Comparison of ENCODE assay signal across 8 cellular contexts in the genomic region with DNA sequence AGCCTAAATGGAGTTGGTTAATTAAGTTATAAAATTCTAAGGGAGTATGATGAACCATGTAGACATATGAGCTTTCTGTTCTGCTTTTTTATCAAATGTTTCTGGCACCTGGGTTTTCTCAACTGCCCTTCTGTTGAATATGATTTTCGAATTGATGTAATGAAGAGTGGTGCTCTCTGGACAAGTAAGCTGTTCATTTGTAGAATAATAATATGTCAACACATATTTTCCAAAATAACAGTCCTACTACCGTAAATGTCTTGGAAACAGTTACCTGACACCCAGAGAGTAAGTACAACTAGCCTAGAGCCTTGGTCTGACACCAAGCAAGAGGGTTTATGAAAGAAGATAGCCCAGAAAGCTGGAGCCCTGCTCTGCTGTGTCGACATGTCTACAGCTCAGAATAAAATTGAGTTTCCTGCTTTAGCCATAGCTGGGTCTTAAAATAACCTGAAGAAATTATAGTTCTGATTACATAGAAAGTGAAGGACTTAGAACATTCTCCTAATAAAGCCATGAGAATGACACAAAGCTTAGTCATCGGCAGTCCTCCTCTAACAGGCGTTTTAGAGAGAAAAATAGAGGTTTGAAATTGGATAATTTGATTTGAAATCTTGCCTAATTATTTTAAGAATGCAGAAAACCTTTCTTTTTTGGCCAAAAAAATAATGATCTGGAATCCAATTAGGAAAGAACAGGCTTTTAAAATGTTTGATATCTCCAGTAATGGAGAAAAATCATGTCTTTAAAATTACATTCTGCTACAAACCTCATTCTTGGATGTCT. TPM values are rescaled to one million over a fixed set of nuclear protein-coding genes. Genes with fewer than 3 reads are reported as not detected.
A peak's percentile ranks its signal among the peaks of the same experiment; 100 is the strongest.
DNase-seq lines count a peak whose midpoint lies in the region; ATAC-seq, FAIRE-seq and TF ChIP-seq lines count a peak whose summit lies in the region.

No MANE protein-coding gene starts in this region.

- peaks cover 5% of the 10 kb centered on the region for H3K4me1 ChIP-seq in IMR-90 (ENCODE audit: control insufficient read depth, insufficient read depth, low read length)

- peak overlapping the region; percentile 72; the same call in 1 of the 2 replicates for H3K56ac ChIP-seq in IMR-90 (ENCODE audit: extremely low read depth, insufficient read depth, low read length)

- 0% methylated on average over 1 of the region's 5 CpGs; no CpG with 5 or more reads in 1 of the 2 experiments for WGBS in IMR-90 (ENCODE audit: extremely low coverage in 2 of 2, insufficient read length in 1 of 2), 2 experiments

- H3K79me1 ChIP-seq in IMR-90 (ENCODE audit: low read depth in 1 of 2, low read length in 2 of 2) = peaks cover 0 to 6% of the 10 kb centered on the region in 2 experiments; a peak in 1 of 4 replicates

- FAIRE-seq in D721Med (lab: Jason Lieb, UNC) = no peak

- H3K27ac ChIP-seq in IMR-90 (ENCODE audit: insufficient read depth, low read length) = peak overlapping the region; percentile 91

- TF ChIP-seq POLR2A in IMR-90 (IDR thresholded peaks at IDR 0.05; ENCODE audit: low read depth, low read length) = no peak

- H3K4ac ChIP-seq in IMR-90 (ENCODE audit: low read depth, low read length) = peak overlapping the region; percentile 77; the same call in 1 of the 2 replicates

- intact Hi-C loops in IMR-90 (cut with micrococcal nuclease) = no loop called here

- H3K4me3 ChIP-seq in IMR-90 (ENCODE audit: insufficient read depth, low read depth, low read length) (no peak overlapping the region; the same call in 1 of the 2 replicates), fibroblast of pulmonary artery (replicated peaks; ENCODE audit: low read depth, low read length) (no peak overlapping the region)

- H4K91ac ChIP-seq in IMR-90 (ENCODE audit: insufficient read depth, low read depth, low read length) = peak overlapping the region; percentile 81

- peak; percentile 68 for DNase-seq in Daoy (ENCODE audit: low read depth)
- DNase-seq in IMR-90 = peak; percentile 83
- peak; percentile 69 for DNase-seq in fibroblast of pulmonary artery (ENCODE audit: low read depth)
- no peak for DNase-seq in OCI-M2 (lab: John Stamatoyannopoulos, UW; ENCODE audit: unreplicated experiment)
- DNase-seq in inferior parietal cortex (ENCODE audit: extremely low spot score) = no peak
- no peak for DNase-seq in NCI-H1417 (lab: John Stamatoyannopoulos, UW)
- DNase-seq in D721Med (ENCODE audit: insufficient read length, low spot score) = no peak

- H3K4me2 ChIP-seq in IMR-90 (ENCODE audit: low read depth, low read length) = peak overlapping the region; percentile 100

- CTCF ChIA-PET in IMR-90 (lab: Yijun Ruan, JAX) = interaction anchor here (0.7 kb wide), 1 partner anchor 743 kb away, joined by 3 read pairs; no protein-coding TSS in a partner anchor

- no TSS peak for BruUV-seq in IMR-90 (replicated peaks; lab: Mats Ljungman, UMichigan)

- no peaks in the 10 kb centered on the region for H3K9me3 ChIP-seq in IMR-90 (ENCODE audit: control insufficient read depth, insufficient read depth, low read length)

- H3K9ac ChIP-seq in IMR-90 (ENCODE audit: low read depth, low read length) = peak overlapping the region; percentile 79; the same call in 1 of the 2 replicates

- no peaks in the 10 kb centered on the region for H3K27me3 ChIP-seq in IMR-90 (ENCODE audit: control insufficient read depth, insufficient read depth, low read length)

- peak overlapping the region; percentile 89 for H2BK120ac ChIP-seq in IMR-90 (ENCODE audit: low read depth, low read length)

- H3K14ac ChIP-seq in IMR-90 (replicated peaks; ENCODE audit: low read depth, low read length) = peak overlapping the region; percentile 93

- in situ Hi-C loops in IMR-90 (cut with MboI; ENCODE audit: low sequenced_read_pairs) = no loop called here

- peak overlapping the region; percentile 99 for H4K5ac ChIP-seq in IMR-90 (ENCODE audit: low read depth, low read length)

- dilution Hi-C loops in IMR-90 (cut with HindIII; ENCODE audit: low sequenced_read_pairs, unreplicated experiment) = no loop called here

- peak overlapping the region; percentile 57; the same call in 1 of the 2 replicates for H3K23ac ChIP-seq in IMR-90 (ENCODE audit: low read depth, low read length)

- no peaks in the 10 kb centered on the region for H3K9me1 ChIP-seq in IMR-90 (ENCODE audit: insufficient read depth, low read length)

- H2AK5ac ChIP-seq in IMR-90 (ENCODE audit: low read depth, low read length) = peak overlapping the region; percentile 37; the same call in 1 of the 2 replicates

- no peak for TF ChIP-seq RAD21 in IMR-90 (IDR thresholded peaks at IDR 0.05; ENCODE audit: low read length)

- H4K8ac ChIP-seq in IMR-90 (ENCODE audit: low read depth in 2 of 2, low read length in 2 of 2) = peak overlapping the region; percentile 7 to 88; a peak in 2 of 4 replicates

- H2BK20ac ChIP-seq in IMR-90 (ENCODE audit: low read depth, low read length) = peak overlapping the region; percentile 93

- peak overlapping the region; percentile 84 for H2AFZ ChIP-seq in IMR-90 (replicated peaks; ENCODE audit: low read length, poor library complexity)

- H3K36me3 ChIP-seq in IMR-90 (ENCODE audit: control insufficient read depth, insufficient read depth, low read length) = no peaks in the 10 kb centered on the region

- peak overlapping the region; percentile 81; the same call in 1 of the 3 replicates for H2BK15ac ChIP-seq in IMR-90 (ENCODE audit: low read depth, low read length)

- H3K18ac ChIP-seq in IMR-90 (ENCODE audit: low read depth, low read length) = peak overlapping the region; percentile 100

- H2AK9ac ChIP-seq in IMR-90 (replicated peaks; ENCODE audit: low read depth, low read length, poor library complexity) = no peak overlapping the region

- ATAC-seq in GM21526 (IDR thresholded peaks at IDR 0.05; ENCODE audit: low FRiP score, unreplicated experiment) (peak; percentile 78), IMR-90 (ENCODE audit: low read depth) (peak; percentile 86)

- H2BK5ac ChIP-seq in IMR-90 (ENCODE audit: low read depth, low read length, poor library complexity, severe bottlenecking) = peak overlapping the region; percentile 93

- POLR2A ChIA-PET in IMR-90 (lab: Charles Lee; ENCODE audit: unreplicated experiment) = no interaction called here

- H4K20me1 ChIP-seq in IMR-90 (ENCODE audit: insufficient read depth, low read length) = no peaks in the 10 kb centered on the region

- TF ChIP-seq CTCF in IMR-90 (conservative IDR thresholded peaks at IDR 0.05; ENCODE audit: low read depth, low read length) (no peak), fibroblast of pulmonary artery (IDR thresholded peaks at IDR 0.05; ENCODE audit: low read length, missing control alignments) (no peak), D721Med (IDR thresholded peaks at IDR 0.05; ENCODE audit: insufficient read depth, missing control alignments) (no peak)

TF ChIP-seq in IMR-90, 13 proteins besides CTCF, POLR2A, EP300 and RAD21:
- TF ChIP-seq MXI1 (IDR thresholded peaks at IDR 0.05; ENCODE audit: borderline replicate concordance, low read depth, low read length) (no peak), NFE2L2 (IDR thresholded peaks at IDR 0.05; ENCODE audit: low read depth, low read length) (no peak), FOS (IDR thresholded peaks at IDR 0.05; ENCODE audit: low read depth, low read length) (no peak), CHD1 (IDR thresholded peaks at IDR 0.05; ENCODE audit: low read depth, low read length) (no peak), MAFK (IDR thresholded peaks at IDR 0.05; ENCODE audit: low read depth, low read length) (no peak), RFX5 (IDR thresholded peaks at IDR 0.05; ENCODE audit: low read depth, low read length) (no peak)
- TF ChIP-seq, protein P1, sequence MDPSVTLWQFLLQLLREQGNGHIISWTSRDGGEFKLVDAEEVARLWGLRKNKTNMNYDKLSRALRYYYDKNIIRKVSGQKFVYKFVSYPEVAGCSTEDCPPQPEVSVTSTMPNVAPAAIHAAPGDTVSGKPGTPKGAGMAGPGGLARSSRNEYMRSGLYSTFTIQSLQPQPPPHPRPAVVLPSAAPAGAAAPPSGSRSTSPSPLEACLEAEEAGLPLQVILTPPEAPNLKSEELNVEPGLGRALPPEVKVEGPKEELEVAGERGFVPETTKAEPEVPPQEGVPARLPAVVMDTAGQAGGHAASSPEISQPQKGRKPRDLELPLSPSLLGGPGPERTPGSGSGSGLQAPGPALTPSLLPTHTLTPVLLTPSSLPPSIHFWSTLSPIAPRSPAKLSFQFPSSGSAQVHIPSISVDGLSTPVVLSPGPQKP (IDR thresholded peaks at IDR 0.05; ENCODE audit: borderline replicate concordance, low read depth, low read length) = no peak

RNA-seq across cellular contexts. Expression of gene HDAC9, which starts 25.1 kb away (rescaled TPM):
- total RNA-seq in Daoy (2014; rRNA removed; shearing (Covaris generic)) = 22.6 and 22.7 TPM in 2 replicates
- total RNA-seq in IMR-90 (2012; rRNA removed) = 24.2 and 24.7 TPM in 2 replicates
- polyA plus RNA-seq in IMR-90 (2012; rRNA removed) = 4.3 TPM in 2 replicates
- polyA plus RNA-seq in IMR-90 (2012; cell fraction: cytosol; rRNA removed) = 1.3 and 1.4 TPM in 2 replicates
- 2.1 and 8.5 TPM in 2 replicates for polyA plus RNA-seq in IMR-90 (2012; cell fraction: nucleus; rRNA removed; ENCODE audit: low replicate concordance)

Comparison
In these comparisons a context has a peak if more than half of its experiments do, and no peak if none do; other contexts are left out.
1. DNase-seq: peak in Daoy (single experiment), IMR-90 (single experiment) and fibroblast of pulmonary artery (single experiment); none in OCI-M2 (single experiment), inferior parietal cortex (single experiment), NCI-H1417 (0 of 3) and D721Med (single experiment).